In genomic region chr7:138630059-138630610, GRCh38 we compare ENCODE assay signal across 1 cellular context.
TF ChIP-seq lines count a peak whose summit lies in the region.

No MANE protein-coding gene starts in this region.

TF ChIP-seq in K562, 482 proteins besides CTCF, POLR2A, EP300 and RAD21 (continued from another document):
- TF ChIP-seq NR0B1 (IDR thresholded peaks at IDR 0.05; ENCODE audit: partially characterized antibody) (no peak), NFYB (IDR thresholded peaks at IDR 0.05; ENCODE audit: extremely low read depth, insufficient read length) (no peak), ZFP36 (IDR thresholded peaks at IDR 0.05; ENCODE audit: low read depth, low read length, partially characterized antibody) (no peak), HMBOX1 (IDR thresholded peaks at IDR 0.05) (no peak), ZC3H8 (IDR thresholded peaks at IDR 0.05) (no peak), TCF3 (CRISPR knock-in tag; IDR thresholded peaks at IDR 0.05) (peak; percentile 79), CAMTA2 (CRISPR knock-in tag; conservative IDR thresholded peaks at IDR 0.05) (no peak), BRF2 (IDR thresholded peaks at IDR 0.05; ENCODE audit: borderline replicate concordance, insufficient read depth, insufficient read length) (no peak), HNRNPUL1 (IDR thresholded peaks at IDR 0.05; ENCODE audit: low read length) (no peak)
TF ChIP-seq in K562: peak in this region for 14.
